Comparison of ENCODE assay signal across 11 cellular contexts in genomic region chr5:96718635-96719077, GRCh38. TPM values are rescaled to one million over a fixed set of nuclear protein-coding genes. Genes with fewer than 3 reads are reported as not detected.
DNase-seq lines count a peak whose midpoint lies in the region; ATAC-seq, FAIRE-seq and TF ChIP-seq lines count a peak whose summit lies in the region.
"Had no signal": no experiment of that assay in that cellular context is flagged by ENCODE, and none has a peak within 500 bp of the region (broad histone marks: within the 10 kb centered on the region; RNA-seq: fewer than 3 reads in every experiment).

No MANE protein-coding gene starts in this region.

- no peak overlapping the region for H3K27ac Mint-ChIP-seq in activated CD4-positive, alpha-beta T cell treated with anti-CD3 and anti-CD28 coated beads for 36 hours
- no peak overlapping the region for H3K27ac Mint-ChIP-seq in activated CD4-positive, alpha-beta T cell treated with anti-CD3 and anti-CD28 coated beads, Interleukin-2, amount 10 ng/mL, durations not matched to agents 7 days and 5 days

- intact Hi-C loops in activated CD4-positive, alpha-beta T cell treated with anti-CD3 and anti-CD28 coated beads for 36 hours (cut with DNase I, micrococcal nuclease) = no loop called here
- intact Hi-C loops in upper lobe of right lung (cut with DNase I) (no loop called here), OCI-LY7 (cut with micrococcal nuclease; ENCODE audit: unreplicated experiment) (no loop called here)

- no peaks in the 10 kb centered on the region; the same call in 1 of the 2 replicates for H3K36me3 ChIP-seq in WERI-Rb-1
- H3K36me3 ChIP-seq in keratinocyte (ENCODE audit: control insufficient read depth in 2 of 2, extremely low read depth in 1 of 2, insufficient read depth in 2 of 2, low read length in 2 of 2) = peaks cover 2 to 9% of the 10 kb centered on the region in 2 experiments
- H3K36me3 ChIP-seq in upper lobe of right lung = no peaks in the 10 kb centered on the region
- H3K36me3 ChIP-seq in OCI-LY7 (ENCODE audit: insufficient read depth, low read length) = no peaks in the 10 kb centered on the region

- TF ChIP-seq CTCF in WERI-Rb-1 (IDR thresholded peaks at IDR 0.05; ENCODE audit: low read depth, low read length) (no peak), keratinocyte (optimal IDR thresholded peaks at IDR 0.05 in 1 of 3, IDR thresholded peaks at IDR 0.05 in 1 of 3, conservative IDR thresholded peaks at IDR 0.05 in 1 of 3; ENCODE audit: extremely low read depth in 1 of 3, insufficient read depth in 2 of 3, low read length in 3 of 3) (no peak), upper lobe of right lung (IDR thresholded peaks at IDR 0.05) (no peak), OCI-LY7 (conservative IDR thresholded peaks at IDR 0.05; ENCODE audit: low read length) (no peak)

- dilution Hi-C loops in keratinocyte (cut with MboI; ENCODE audit: extremely low pct_ligation_motif_present, low sequenced_read_pairs) = no loop called here

- POLR2A ChIA-PET in activated CD4-positive, alpha-beta T cell treated with anti-CD3 and anti-CD28 coated beads for 36 hours (lab: Charles Lee) = no interaction called here
- POLR2A ChIA-PET in activated CD4-positive, alpha-beta T cell treated with anti-CD3 and anti-CD28 coated beads, Interleukin-2, amount 10 ng/mL, durations not matched to agents 7 days and 5 days (lab: Charles Lee) = no interaction called here
- POLR2A ChIA-PET in OCI-LY7 (lab: Charles Lee) = interaction anchor here (0.8 kb wide), 1 partner anchor 10 kb away, joined by 3 read pairs; no protein-coding TSS in a partner anchor

- no peak overlapping the region for H3K4me3 Mint-ChIP-seq in activated CD4-positive, alpha-beta T cell treated with anti-CD3 and anti-CD28 coated beads for 36 hours
- H3K4me3 Mint-ChIP-seq in activated CD4-positive, alpha-beta T cell treated with anti-CD3 and anti-CD28 coated beads, Interleukin-2, amount 10 ng/mL, durations not matched to agents 7 days and 5 days = no peak overlapping the region

- no TSS peak for BruUV-seq in OCI-LY7 (replicated peaks; lab: Mats Ljungman, UMichigan)

- H2AFZ ChIP-seq in keratinocyte (ENCODE audit: control insufficient read depth, low read length) (no peak overlapping the region), OCI-LY7 (ENCODE audit: low read length) (no peak overlapping the region)

- no peaks in the 10 kb centered on the region for H3K9me3 Mint-ChIP-seq in activated CD4-positive, alpha-beta T cell treated with anti-CD3 and anti-CD28 coated beads for 36 hours (ENCODE audit: low read depth)
- H3K9me3 Mint-ChIP-seq in activated CD4-positive, alpha-beta T cell treated with anti-CD3 and anti-CD28 coated beads, Interleukin-2, amount 10 ng/mL, durations not matched to agents 7 days and 5 days = no peaks in the 10 kb centered on the region

- peak overlapping the region; percentile 62 for H3K9ac ChIP-seq in keratinocyte (ENCODE audit: control insufficient read depth, extremely low read depth, insufficient read depth, low read length)

- H3K4me3 ChIP-seq in WERI-Rb-1 (ENCODE audit: low read depth, low read length) (no peak overlapping the region), keratinocyte (ENCODE audit: control insufficient read depth in 2 of 3, extremely low read depth in 1 of 3, insufficient read depth in 2 of 3, low read depth in 1 of 3, low read length in 3 of 3) (no peak overlapping the region), upper lobe of right lung (no peak overlapping the region), OCI-LY7 (ENCODE audit: low read depth, low read length, poor library complexity, severe bottlenecking) (no peak overlapping the region)
- H3K4me3 ChIP-seq: sigmoid colon had no signal

- H3K4me1 ChIP-seq in keratinocyte (ENCODE audit: control insufficient read depth, extremely low read depth, insufficient read depth, low read length) (peaks cover 39% of the 10 kb centered on the region), upper lobe of right lung (peaks cover 58% of the 10 kb centered on the region), OCI-LY7 (ENCODE audit: insufficient read depth, low read length, poor library complexity, severe bottlenecking) (no peaks in the 10 kb centered on the region)

- H3K9me3 ChIP-seq in WERI-Rb-1 (ENCODE audit: severe bottlenecking) (no peaks in the 10 kb centered on the region), keratinocyte (ENCODE audit: control insufficient read depth, low read depth, low read length) (no peaks in the 10 kb centered on the region), upper lobe of right lung (no peaks in the 10 kb centered on the region), OCI-LY7 (ENCODE audit: low read length) (no peaks in the 10 kb centered on the region)
- H3K9me3 ChIP-seq: sigmoid colon had no signal

- peak; percentile 17 for ATAC-seq in activated CD4-positive, alpha-beta T cell treated with anti-CD3 and anti-CD28 coated beads for 36 hours
- ATAC-seq in upper lobe of right lung = peak; percentile 84

- H3K9me1 ChIP-seq in keratinocyte (ENCODE audit: control insufficient read depth, extremely low read depth, insufficient read depth, low read length) = peaks cover 3% of the 10 kb centered on the region

- H3K27ac ChIP-seq in WERI-Rb-1 = no peak overlapping the region
- peak overlapping the region; percentile 91 for H3K27ac ChIP-seq in keratinocyte (ENCODE audit: control insufficient read depth, insufficient read depth, low read length)
- H3K27ac ChIP-seq in upper lobe of right lung = peak overlapping the region; percentile 43
- H3K27ac ChIP-seq in OCI-LY7 (ENCODE audit: low read depth, low read length, poor library complexity, severe bottlenecking) = no peak overlapping the region
- H3K27ac ChIP-seq: sigmoid colon had no signal

- H3K4me2 ChIP-seq in keratinocyte (ENCODE audit: control insufficient read depth, extremely low read depth, insufficient read depth, low read depth, low read length) (peak overlapping the region; percentile 55), OCI-LY7 (ENCODE audit: low read length) (no peak overlapping the region)

- CTCF ChIA-PET in activated CD4-positive, alpha-beta T cell treated with anti-CD3 and anti-CD28 coated beads for 36 hours (lab: Charles Lee) = interaction anchor here (1.7 kb wide), 1 partner anchor 10 kb away, joined by 6 read pairs; no protein-coding TSS in a partner anchor
- CTCF ChIA-PET in activated CD4-positive, alpha-beta T cell treated with anti-CD3 and anti-CD28 coated beads, Interleukin-2, amount 10 ng/mL, durations not matched to agents 7 days and 5 days (lab: Charles Lee) = interaction anchor here (1.0 to 1.3 kb wide), 2 partner anchors 11 to 96 kb away, joined by 3 to 4 read pairs; no protein-coding TSS in a partner anchor
- CTCF ChIA-PET in OCI-LY7 (lab: Charles Lee; ENCODE audit: unreplicated experiment) = no interaction called here

- H3K27me3 Mint-ChIP-seq in activated CD4-positive, alpha-beta T cell treated with anti-CD3 and anti-CD28 coated beads for 36 hours = no peaks in the 10 kb centered on the region
- no peaks in the 10 kb centered on the region for H3K27me3 Mint-ChIP-seq in activated CD4-positive, alpha-beta T cell treated with anti-CD3 and anti-CD28 coated beads, Interleukin-2, amount 10 ng/mL, durations not matched to agents 7 days and 5 days

- H3K27me3 ChIP-seq in WERI-Rb-1 (ENCODE audit: insufficient read depth, low read depth, severe bottlenecking) (no peaks in the 10 kb centered on the region), keratinocyte (ENCODE audit: control insufficient read depth, extremely low read depth, insufficient read depth, low read length) (no peaks in the 10 kb centered on the region), upper lobe of right lung (no peaks in the 10 kb centered on the region)
- H3K27me3 ChIP-seq: sigmoid colon had no signal

- H3K36me3 Mint-ChIP-seq in activated CD4-positive, alpha-beta T cell treated with anti-CD3 and anti-CD28 coated beads for 36 hours (ENCODE audit: low read depth) = peaks cover 4% of the 10 kb centered on the region
- peaks cover 9% of the 10 kb centered on the region for H3K36me3 Mint-ChIP-seq in activated CD4-positive, alpha-beta T cell treated with anti-CD3 and anti-CD28 coated beads, Interleukin-2, amount 10 ng/mL, durations not matched to agents 7 days and 5 days (ENCODE audit: low read depth)

- H4K20me1 ChIP-seq in keratinocyte (ENCODE audit: control insufficient read depth, extremely low read depth, insufficient read depth, low read length) = no peaks in the 10 kb centered on the region
- H4K20me1 ChIP-seq in OCI-LY7 (ENCODE audit: insufficient read depth, low read length) = no peaks in the 10 kb centered on the region

- peaks cover 81% of the 10 kb centered on the region for H3K79me2 ChIP-seq in keratinocyte (ENCODE audit: control insufficient read depth, insufficient read depth, low read length)
- H3K79me2 ChIP-seq in OCI-LY7 (ENCODE audit: insufficient read depth, low read depth, low read length) = no peaks in the 10 kb centered on the region

- FAIRE-seq in keratinocyte (lab: Jason Lieb, UNC) = peak; percentile 96

- no peaks in the 10 kb centered on the region for H3K9me2 ChIP-seq in OCI-LY7 (ENCODE audit: insufficient read depth, low read length)

- peaks cover 48% of the 10 kb centered on the region for H3K4me1 Mint-ChIP-seq in activated CD4-positive, alpha-beta T cell treated with anti-CD3 and anti-CD28 coated beads for 36 hours
- H3K4me1 Mint-ChIP-seq in activated CD4-positive, alpha-beta T cell treated with anti-CD3 and anti-CD28 coated beads, Interleukin-2, amount 10 ng/mL, durations not matched to agents 7 days and 5 days = peaks cover 36% of the 10 kb centered on the region

- DNase-seq in activated CD4-positive, alpha-beta T cell treated with anti-CD3 and anti-CD28 coated beads for 36 hours = no peak
- DNase-seq in activated CD4-positive, alpha-beta T cell treated with anti-CD3 and anti-CD28 coated beads, Interleukin-2, amount 10 ng/mL, durations not matched to agents 7 days and 5 days = no peak
- peak; percentile 26 for DNase-seq in WERI-Rb-1
- DNase-seq in keratinocyte (ENCODE audit: low read depth, low spot score) = peak; percentile 98
- peak; percentile 80 for DNase-seq in upper lobe of right lung
- no peak for DNase-seq in middle frontal gyrus (ENCODE audit: extremely low spot score, low spot score)
- DNase-seq in OCI-LY7 (ENCODE audit: low spot score) = no peak
- DNase-seq in NCI-H1436 (lab: John Stamatoyannopoulos, UW) = no peak
- DNase-seq: activated effector memory CD4-positive, alpha-beta T cell treated with anti-CD3 and anti-CD28 coated beads, Interleukin-2, amount 50 U/mL, for 16 hours; NCI-H446 treated with DMSO at 0.1 percent for 48 hours; sigmoid colon had no signal

RNA-seq across cellular contexts. Expression of gene CAST, which starts 56.5 kb away (rescaled TPM):
- total RNA-seq in activated CD4-positive, alpha-beta T cell treated with anti-CD3 and anti-CD28 coated beads for 36 hours = 100 to 1,000 TPM; 136 to 211 TPM
- 100 to 1,000 TPM; 178 to 218 TPM for total RNA-seq in activated CD4-positive, alpha-beta T cell treated with anti-CD3 and anti-CD28 coated beads, Interleukin-2, amount 10 ng/mL, durations not matched to agents 7 days and 5 days
- 148 to 343 TPM (median 238 TPM) in 3 replicates for polyA plus RNA-seq in keratinocyte
- polyA plus RNA-seq in keratinocyte (2011; ENCODE audit: low read depth) = 1,030 TPM
- polyA plus RNA-seq in keratinocyte (2011; cell fraction: cytosol; rRNA removed) = 209 and 268 TPM in 2 replicates
- 383 and 505 TPM in 2 replicates for polyA plus RNA-seq in keratinocyte (2011; cell fraction: nucleus; rRNA removed)
- polyA plus RNA-seq in keratinocyte (2012; ENCODE audit: low replicate concordance) = 252 and 292 TPM in 2 replicates
- polyA minus RNA-seq in keratinocyte = 62.9 to 205 TPM (median 111 TPM) in 3 replicates
- polyA minus RNA-seq in keratinocyte (2011; cell fraction: cytosol; rRNA and poly(A)+ RNA removed) = 227 TPM
- 331 and 508 TPM in 2 replicates for polyA minus RNA-seq in keratinocyte (2011; cell fraction: nucleus; rRNA and poly(A)+ RNA removed)
- 260 TPM for total RNA-seq in upper lobe of right lung
- 36.6 and 40.5 TPM in 2 replicates for total RNA-seq in OCI-LY7 (2014; rRNA removed; shearing (Covaris generic))
- 90.1 and 99.3 TPM in 2 replicates for total RNA-seq in OCI-LY7 (2022)

Comparison
In these comparisons a context has a peak if more than half of its experiments do, and no peak if none do; other contexts are left out.
1. DNase-seq: peak in WERI-Rb-1 (single experiment), keratinocyte (single experiment) and upper lobe of right lung (single experiment); none in activated CD4-positive, alpha-beta T cell treated with anti-CD3 and anti-CD28 coated beads for 36 hours (single experiment), activated CD4-positive, alpha-beta T cell treated with anti-CD3 and anti-CD28 coated beads, Interleukin-2, amount 10 ng/mL, durations not matched to agents 7 days and 5 days (single experiment), middle frontal gyrus (single experiment), OCI-LY7 (single experiment) and NCI-H1436 (single experiment).
2. H3K27ac ChIP-seq: peak in keratinocyte (single experiment) and upper lobe of right lung (single experiment); none in WERI-Rb-1 (single experiment) and OCI-LY7 (single experiment).